1 cellular context compared by ENCODE assay signal in the genomic region with DNA sequence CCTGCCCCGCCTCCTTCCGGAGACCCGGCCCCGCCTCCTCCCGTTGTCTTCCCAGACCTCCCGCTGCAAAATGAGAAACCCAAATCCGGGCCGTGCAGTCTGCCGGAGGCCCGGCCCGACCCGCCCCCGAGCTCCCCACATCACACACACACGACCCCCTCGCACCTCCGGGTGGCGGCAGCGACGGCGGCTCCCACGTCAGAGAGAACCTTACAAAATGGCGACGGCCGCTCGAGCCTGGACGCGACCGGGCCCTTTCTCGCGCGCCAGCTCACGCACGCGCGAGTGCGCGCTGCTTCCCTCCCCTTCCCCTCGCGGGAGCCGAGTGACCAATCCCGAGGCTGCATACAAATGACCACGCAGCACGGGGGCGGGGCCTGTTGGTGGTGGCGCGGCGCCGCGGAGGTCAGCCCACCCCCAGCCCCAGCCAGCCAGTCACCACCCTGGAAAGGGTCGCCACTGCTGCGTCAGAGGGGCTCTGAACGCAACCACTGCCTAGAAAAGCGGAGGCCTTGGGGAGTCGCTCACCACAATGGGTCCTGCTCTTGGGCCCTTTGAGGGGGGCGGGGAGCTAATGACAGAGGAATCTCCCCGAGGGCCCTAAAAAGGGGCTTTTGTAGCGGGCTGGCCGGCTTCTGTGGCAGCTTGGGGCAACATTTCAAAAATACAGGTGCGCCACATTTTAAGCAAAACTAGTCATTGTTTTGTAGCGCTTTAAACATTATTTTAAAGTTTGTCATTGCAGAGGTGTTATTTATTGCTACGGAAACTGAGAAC.
TF ChIP-seq lines count a peak whose summit lies in the region.

A gene with protein sequence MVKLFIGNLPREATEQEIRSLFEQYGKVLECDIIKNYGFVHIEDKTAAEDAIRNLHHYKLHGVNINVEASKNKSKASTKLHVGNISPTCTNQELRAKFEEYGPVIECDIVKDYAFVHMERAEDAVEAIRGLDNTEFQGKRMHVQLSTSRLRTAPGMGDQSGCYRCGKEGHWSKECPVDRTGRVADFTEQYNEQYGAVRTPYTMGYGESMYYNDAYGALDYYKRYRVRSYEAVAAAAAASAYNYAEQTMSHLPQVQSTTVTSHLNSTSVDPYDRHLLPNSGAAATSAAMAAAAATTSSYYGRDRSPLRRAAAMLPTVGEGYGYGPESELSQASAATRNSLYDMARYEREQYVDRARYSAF (minus strand): TSS at position 289 of the 777 bp plus-strand sequence. CDS start 808 bp downstream, outside the sequence.

TF ChIP-seq in HepG2, 621 proteins besides CTCF, POLR2A, EP300 and RAD21 (continued from another document and continues in another):
- peak; percentile 55; the same call in 1 of the 2 replicates for TF ChIP-seq ELF4 (CRISPR knock-in tag; IDR thresholded peaks at IDR 0.05; ENCODE audit: borderline replicate concordance)
- no peak for TF ChIP-seq ZSCAN30 (CRISPR knock-in tag; IDR thresholded peaks at IDR 0.05)
- peak; percentile 50; the same call in 1 of the 2 replicates for TF ChIP-seq MYNN (CRISPR knock-in tag; IDR thresholded peaks at IDR 0.05; ENCODE audit: low read depth)
- TF ChIP-seq, protein P1, sequence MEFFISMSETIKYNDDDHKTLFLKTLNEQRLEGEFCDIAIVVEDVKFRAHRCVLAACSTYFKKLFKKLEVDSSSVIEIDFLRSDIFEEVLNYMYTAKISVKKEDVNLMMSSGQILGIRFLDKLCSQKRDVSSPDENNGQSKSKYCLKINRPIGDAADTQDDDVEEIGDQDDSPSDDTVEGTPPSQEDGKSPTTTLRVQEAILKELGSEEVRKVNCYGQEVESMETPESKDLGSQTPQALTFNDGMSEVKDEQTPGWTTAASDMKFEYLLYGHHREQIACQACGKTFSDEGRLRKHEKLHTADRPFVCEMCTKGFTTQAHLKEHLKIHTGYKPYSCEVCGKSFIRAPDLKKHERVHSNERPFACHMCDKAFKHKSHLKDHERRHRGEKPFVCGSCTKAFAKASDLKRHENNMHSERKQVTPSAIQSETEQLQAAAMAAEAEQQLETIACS (CRISPR knock-in tag; IDR thresholded peaks at IDR 0.05), result peak; percentile 88
- peak; percentile 87 for TF ChIP-seq GABPB1 (CRISPR knock-in tag; IDR thresholded peaks at IDR 0.05)
- TF ChIP-seq TCF12 (IDR thresholded peaks at IDR 0.05), result no peak
- no peak for TF ChIP-seq TCF12 (CRISPR knock-in tag; IDR thresholded peaks at IDR 0.05)
- TF ChIP-seq NFIC (IDR thresholded peaks at IDR 0.05; ENCODE audit: low read length), result no peak
- no peak for TF ChIP-seq ZFP36L2 (CRISPR knock-in tag; IDR thresholded peaks at IDR 0.05)
- TF ChIP-seq ZBTB1 (CRISPR knock-in tag; IDR thresholded peaks at IDR 0.05; ENCODE audit: borderline replicate concordance), result no peak
- peak; percentile 58 for TF ChIP-seq ARNTL (CRISPR knock-in tag; IDR thresholded peaks at IDR 0.05)
- 0 out of 2 replicates have a peak, but pooled peaks have one; percentile 49 for TF ChIP-seq SALL2 (CRISPR knock-in tag; IDR thresholded peaks at IDR 0.05)
- TF ChIP-seq FOXA1 (IDR thresholded peaks at IDR 0.05), result no peak
- TF ChIP-seq FOXA1 (CRISPR knock-in tag; IDR thresholded peaks at IDR 0.05), result no peak; the same call in 1 of the 2 replicates
- TF ChIP-seq ZNF781 (CRISPR knock-in tag; IDR thresholded peaks at IDR 0.05; ENCODE audit: borderline replicate concordance, not compliant biosample characterization), result no peak
- TF ChIP-seq FOXC1 (CRISPR knock-in tag; IDR thresholded peaks at IDR 0.05; ENCODE audit: borderline replicate concordance), result peak; percentile 86; the same call in 1 of the 2 replicates
- TF ChIP-seq, protein P2, sequence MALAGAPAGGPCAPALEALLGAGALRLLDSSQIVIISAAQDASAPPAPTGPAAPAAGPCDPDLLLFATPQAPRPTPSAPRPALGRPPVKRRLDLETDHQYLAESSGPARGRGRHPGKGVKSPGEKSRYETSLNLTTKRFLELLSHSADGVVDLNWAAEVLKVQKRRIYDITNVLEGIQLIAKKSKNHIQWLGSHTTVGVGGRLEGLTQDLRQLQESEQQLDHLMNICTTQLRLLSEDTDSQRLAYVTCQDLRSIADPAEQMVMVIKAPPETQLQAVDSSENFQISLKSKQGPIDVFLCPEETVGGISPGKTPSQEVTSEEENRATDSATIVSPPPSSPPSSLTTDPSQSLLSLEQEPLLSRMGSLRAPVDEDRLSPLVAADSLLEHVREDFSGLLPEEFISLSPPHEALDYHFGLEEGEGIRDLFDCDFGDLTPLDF (CRISPR knock-in tag; IDR thresholded peaks at IDR 0.05), result peak; percentile 86
- no peak for TF ChIP-seq SMARCE1 (IDR thresholded peaks at IDR 0.05; ENCODE audit: borderline replicate concordance)
- TF ChIP-seq NR2F6 (IDR thresholded peaks at IDR 0.05), result no peak; the same call in none of the 2 replicates
- TF ChIP-seq NR2F6 (CRISPR knock-in tag; IDR thresholded peaks at IDR 0.05), result peak; percentile 34; the same call in 1 of the 2 replicates
- TF ChIP-seq, protein P3, sequence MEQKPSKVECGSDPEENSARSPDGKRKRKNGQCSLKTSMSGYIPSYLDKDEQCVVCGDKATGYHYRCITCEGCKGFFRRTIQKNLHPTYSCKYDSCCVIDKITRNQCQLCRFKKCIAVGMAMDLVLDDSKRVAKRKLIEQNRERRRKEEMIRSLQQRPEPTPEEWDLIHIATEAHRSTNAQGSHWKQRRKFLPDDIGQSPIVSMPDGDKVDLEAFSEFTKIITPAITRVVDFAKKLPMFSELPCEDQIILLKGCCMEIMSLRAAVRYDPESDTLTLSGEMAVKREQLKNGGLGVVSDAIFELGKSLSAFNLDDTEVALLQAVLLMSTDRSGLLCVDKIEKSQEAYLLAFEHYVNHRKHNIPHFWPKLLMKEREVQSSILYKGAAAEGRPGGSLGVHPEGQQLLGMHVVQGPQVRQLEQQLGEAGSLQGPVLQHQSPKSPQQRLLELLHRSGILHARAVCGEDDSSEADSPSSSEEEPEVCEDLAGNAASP (CRISPR knock-in tag; IDR thresholded peaks at IDR 0.05; ENCODE audit: borderline replicate concordance), result peak; percentile 12; the same call in 1 of the 2 replicates
- TF ChIP-seq ZBTB7B (CRISPR knock-in tag; IDR thresholded peaks at IDR 0.05), result no peak; the same call in 1 of the 2 replicates
- no peak for TF ChIP-seq ZNF652 (CRISPR knock-in tag; IDR thresholded peaks at IDR 0.05; ENCODE audit: borderline replicate concordance, low read depth)
- no peak for TF ChIP-seq ZFAT (CRISPR knock-in tag; conservative IDR thresholded peaks at IDR 0.05)
- peak; percentile 68; the same call in 1 of the 2 replicates for TF ChIP-seq ZNF547 (CRISPR knock-in tag; IDR thresholded peaks at IDR 0.05)
- no peak for TF ChIP-seq ZNF33A (CRISPR knock-in tag; IDR thresholded peaks at IDR 0.05; ENCODE audit: borderline replicate concordance)
- no peak for TF ChIP-seq PCBP2 (optimal IDR thresholded peaks at IDR 0.05; ENCODE audit: low read depth, low read length, poor library complexity, severe bottlenecking)
- TF ChIP-seq, protein P4, sequence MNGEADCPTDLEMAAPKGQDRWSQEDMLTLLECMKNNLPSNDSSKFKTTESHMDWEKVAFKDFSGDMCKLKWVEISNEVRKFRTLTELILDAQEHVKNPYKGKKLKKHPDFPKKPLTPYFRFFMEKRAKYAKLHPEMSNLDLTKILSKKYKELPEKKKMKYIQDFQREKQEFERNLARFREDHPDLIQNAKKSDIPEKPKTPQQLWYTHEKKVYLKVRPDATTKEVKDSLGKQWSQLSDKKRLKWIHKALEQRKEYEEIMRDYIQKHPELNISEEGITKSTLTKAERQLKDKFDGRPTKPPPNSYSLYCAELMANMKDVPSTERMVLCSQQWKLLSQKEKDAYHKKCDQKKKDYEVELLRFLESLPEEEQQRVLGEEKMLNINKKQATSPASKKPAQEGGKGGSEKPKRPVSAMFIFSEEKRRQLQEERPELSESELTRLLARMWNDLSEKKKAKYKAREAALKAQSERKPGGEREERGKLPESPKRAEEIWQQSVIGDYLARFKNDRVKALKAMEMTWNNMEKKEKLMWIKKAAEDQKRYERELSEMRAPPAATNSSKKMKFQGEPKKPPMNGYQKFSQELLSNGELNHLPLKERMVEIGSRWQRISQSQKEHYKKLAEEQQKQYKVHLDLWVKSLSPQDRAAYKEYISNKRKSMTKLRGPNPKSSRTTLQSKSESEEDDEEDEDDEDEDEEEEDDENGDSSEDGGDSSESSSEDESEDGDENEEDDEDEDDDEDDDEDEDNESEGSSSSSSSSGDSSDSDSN (CRISPR knock-in tag; IDR thresholded peaks at IDR 0.05), result peak; percentile 10; the same call in 1 of the 2 replicates
- TF ChIP-seq, protein P5, sequence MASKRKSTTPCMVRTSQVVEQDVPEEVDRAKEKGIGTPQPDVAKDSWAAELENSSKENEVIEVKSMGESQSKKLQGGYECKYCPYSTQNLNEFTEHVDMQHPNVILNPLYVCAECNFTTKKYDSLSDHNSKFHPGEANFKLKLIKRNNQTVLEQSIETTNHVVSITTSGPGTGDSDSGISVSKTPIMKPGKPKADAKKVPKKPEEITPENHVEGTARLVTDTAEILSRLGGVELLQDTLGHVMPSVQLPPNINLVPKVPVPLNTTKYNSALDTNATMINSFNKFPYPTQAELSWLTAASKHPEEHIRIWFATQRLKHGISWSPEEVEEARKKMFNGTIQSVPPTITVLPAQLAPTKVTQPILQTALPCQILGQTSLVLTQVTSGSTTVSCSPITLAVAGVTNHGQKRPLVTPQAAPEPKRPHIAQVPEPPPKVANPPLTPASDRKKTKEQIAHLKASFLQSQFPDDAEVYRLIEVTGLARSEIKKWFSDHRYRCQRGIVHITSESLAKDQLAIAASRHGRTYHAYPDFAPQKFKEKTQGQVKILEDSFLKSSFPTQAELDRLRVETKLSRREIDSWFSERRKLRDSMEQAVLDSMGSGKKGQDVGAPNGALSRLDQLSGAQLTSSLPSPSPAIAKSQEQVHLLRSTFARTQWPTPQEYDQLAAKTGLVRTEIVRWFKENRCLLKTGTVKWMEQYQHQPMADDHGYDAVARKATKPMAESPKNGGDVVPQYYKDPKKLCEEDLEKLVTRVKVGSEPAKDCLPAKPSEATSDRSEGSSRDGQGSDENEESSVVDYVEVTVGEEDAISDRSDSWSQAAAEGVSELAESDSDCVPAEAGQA (IDR thresholded peaks at IDR 0.05; ENCODE audit: low read depth), result peak; percentile 91
- TF ChIP-seq, protein P5 (CRISPR knock-in tag; IDR thresholded peaks at IDR 0.05; ENCODE audit: borderline replicate concordance), result 0 out of 2 replicates have a peak, but pooled peaks have one; percentile 65
- TF ChIP-seq ZNF605 (CRISPR knock-in tag; IDR thresholded peaks at IDR 0.05), result peak; percentile 93
- no peak; the same call in 1 of the 2 replicates for TF ChIP-seq IRX3 (CRISPR knock-in tag; IDR thresholded peaks at IDR 0.05; ENCODE audit: borderline replicate concordance, low read depth)
- no peak for TF ChIP-seq ZBTB8A (CRISPR knock-in tag; IDR thresholded peaks at IDR 0.05; ENCODE audit: borderline replicate concordance, low read depth)
- no peak for TF ChIP-seq ZEB1 (IDR thresholded peaks at IDR 0.05; ENCODE audit: insufficient replicate concordance, low read depth)
- TF ChIP-seq LCORL (IDR thresholded peaks at IDR 0.05), result no peak
- peak; percentile 56 for TF ChIP-seq LCORL (CRISPR knock-in tag; IDR thresholded peaks at IDR 0.05)
- no peak for TF ChIP-seq MAFG (CRISPR knock-in tag; IDR thresholded peaks at IDR 0.05)
- no peak for TF ChIP-seq TBL1XR1 (IDR thresholded peaks at IDR 0.05; ENCODE audit: borderline replicate concordance, low read length, partially characterized antibody)
- TF ChIP-seq ATF1 (CRISPR knock-in tag; IDR thresholded peaks at IDR 0.05), result peak; percentile 73
- peak; percentile 43; the same call in 1 of the 2 replicates for TF ChIP-seq ZNF552 (CRISPR knock-in tag; IDR thresholded peaks at IDR 0.05; ENCODE audit: borderline replicate concordance)
- TF ChIP-seq, protein P6, sequence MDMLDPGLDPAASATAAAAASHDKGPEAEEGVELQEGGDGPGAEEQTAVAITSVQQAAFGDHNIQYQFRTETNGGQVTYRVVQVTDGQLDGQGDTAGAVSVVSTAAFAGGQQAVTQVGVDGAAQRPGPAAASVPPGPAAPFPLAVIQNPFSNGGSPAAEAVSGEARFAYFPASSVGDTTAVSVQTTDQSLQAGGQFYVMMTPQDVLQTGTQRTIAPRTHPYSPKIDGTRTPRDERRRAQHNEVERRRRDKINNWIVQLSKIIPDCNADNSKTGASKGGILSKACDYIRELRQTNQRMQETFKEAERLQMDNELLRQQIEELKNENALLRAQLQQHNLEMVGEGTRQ (IDR thresholded peaks at IDR 0.05; ENCODE audit: low read depth, low read length), result no peak
- TF ChIP-seq, protein P6 (CRISPR knock-in tag; IDR thresholded peaks at IDR 0.05; ENCODE audit: borderline replicate concordance), result no peak
- TF ChIP-seq ZNF468 (CRISPR knock-in tag; IDR thresholded peaks at IDR 0.05), result no peak
- TF ChIP-seq SIN3B (IDR thresholded peaks at IDR 0.05; ENCODE audit: low read length), result no peak
- TF ChIP-seq ZNF768 (CRISPR knock-in tag; IDR thresholded peaks at IDR 0.05), result no peak
- peak; percentile 41; the same call in 1 of the 2 replicates for TF ChIP-seq NCOA2 (CRISPR knock-in tag; IDR thresholded peaks at IDR 0.05)
- TF ChIP-seq RFXAP (CRISPR knock-in tag; IDR thresholded peaks at IDR 0.05; ENCODE audit: borderline replicate concordance), result peak; percentile 57; the same call in 1 of the 2 replicates
- TF ChIP-seq ZNF17 (CRISPR knock-in tag; IDR thresholded peaks at IDR 0.05), result no peak
- TF ChIP-seq FOSL1 (CRISPR knock-in tag; IDR thresholded peaks at IDR 0.05; ENCODE audit: borderline replicate concordance), result 0 out of 2 replicates have a peak, but pooled peaks have one; percentile 8
- TF ChIP-seq ZNF766 (CRISPR knock-in tag; IDR thresholded peaks at IDR 0.05; ENCODE audit: borderline replicate concordance), result peak; percentile 63; the same call in 1 of the 2 replicates
